ENCODE assay signal across 12 cellular contexts in genomic region chr5:102778478-102778877, GRCh38. TPM values are rescaled to one million over a fixed set of nuclear protein-coding genes. Genes with fewer than 3 reads are reported as not detected.
DNase-seq lines count a peak whose midpoint lies in the region; ATAC-seq and TF ChIP-seq lines count a peak whose summit lies in the region.
"Had no signal": no experiment of that assay in that cellular context is flagged by ENCODE, and none has a peak within 500 bp of the region (broad histone marks: within the 10 kb centered on the region; RNA-seq: fewer than 3 reads in every experiment).

No MANE protein-coding gene starts in this region.

- H3K9me3 ChIP-seq in thoracic aorta: no peaks in the 10 kb centered on the region

- peak; percentile 85 to 95 for ATAC-seq in activated naive CD4-positive, alpha-beta T cell treated with anti-CD3 and anti-CD28 coated beads, Interleukin-2, amount 50 U/mL, for 72 hours
- ATAC-seq in HG03469 (IDR thresholded peaks at IDR 0.05; ENCODE audit: unreplicated experiment) (peak; percentile 39), thoracic aorta (ENCODE audit: insufficient number of reproducible peaks, low FRiP score, low read depth) (peak; percentile 79), GM21515 (IDR thresholded peaks at IDR 0.05; ENCODE audit: unreplicated experiment) (no peak), GM19397 (IDR thresholded peaks at IDR 0.05; ENCODE audit: unreplicated experiment) (no peak)

- peaks cover 36 to 63% of the 10 kb centered on the region in 2 donors for H3K4me1 ChIP-seq in thoracic aorta (ENCODE audit: control insufficient read depth in 1 of 2, low read depth in 2 of 2)

- H3K36me3 Mint-ChIP-seq in activated naive CD4-positive, alpha-beta T cell treated with anti-CD3 and anti-CD28 coated beads, Interleukin-2, amount 50 U/mL, for 72 hours: peaks cover 19 to 28% of the 10 kb centered on the region in 2 donors

- no peaks in the 10 kb centered on the region for H3K36me3 ChIP-seq in thoracic aorta

- no peaks in the 10 kb centered on the region for H3K27me3 ChIP-seq in thoracic aorta (replicated peaks; ENCODE audit: insufficient read depth)

- peak overlapping the region; percentile 87 to 97 for H3K27ac Mint-ChIP-seq in activated naive CD4-positive, alpha-beta T cell treated with anti-CD3 and anti-CD28 coated beads, Interleukin-2, amount 50 U/mL, for 72 hours

- TF ChIP-seq CTCF in coronary artery (IDR thresholded peaks at IDR 0.05) (no peak), thoracic aorta (IDR thresholded peaks at IDR 0.05) (no peak)

- H3K9me3 Mint-ChIP-seq in activated naive CD4-positive, alpha-beta T cell treated with anti-CD3 and anti-CD28 coated beads, Interleukin-2, amount 50 U/mL, for 72 hours: peaks cover 0 to 7% of the 10 kb centered on the region in 2 donors

- H3K27ac ChIP-seq in coronary artery: peak overlapping the region; percentile 21 to 31
- peak overlapping the region; percentile 60 to 61 for H3K27ac ChIP-seq in thoracic aorta
- H3K27ac ChIP-seq: KMS-11 had no signal

- H3K4me3 ChIP-seq in coronary artery (peak overlapping the region; percentile 7), thoracic aorta (peak overlapping the region; percentile 10)

- no peak for DNase-seq in activated naive CD4-positive, alpha-beta T cell treated with anti-CD3 and anti-CD28 coated beads, Interleukin-2, amount 50 U/mL, for 72 hours (ENCODE audit: low spot score in 2 of 2)
- DNase-seq in activated naive CD4-positive, alpha-beta T cell treated with anti-CD3 and anti-CD28 coated beads, Interleukin-2, amount 50 U/mL, for 16 hours: no peak
- DNase-seq in coronary artery (ENCODE audit: low spot score) (no peak), thoracic aorta (ENCODE audit: low spot score) (no peak), GM19240 (ENCODE audit: insufficient read length, low spot score) (no peak)
- DNase-seq: activated effector memory CD4-positive, alpha-beta T cell treated with anti-CD3 and anti-CD28 coated beads, Interleukin-2, amount 50 U/mL, for 16 hours; C1 segment of cervical spinal cord; SIG-M5 had no signal

RNA-seq across cellular contexts. Expression of gene PAM, which starts 23.4 kb away (rescaled TPM):
- total RNA-seq in activated naive CD4-positive, alpha-beta T cell treated with anti-CD3 and anti-CD28 coated beads, Interleukin-2, amount 50 U/mL, for 72 hours: 10 to 100 TPM; 14.2 to 88.0 TPM
- 100 to 1,000 TPM; 571 to 806 TPM for total RNA-seq in thoracic aorta

Comparison
In these comparisons a context has a peak if more than half of its experiments do, and no peak if none do; other contexts are left out.
1. ATAC-seq: peak in activated naive CD4-positive, alpha-beta T cell treated with anti-CD3 and anti-CD28 coated beads, Interleukin-2, amount 50 U/mL, for 72 hours (2 of 2), HG03469 (single experiment) and thoracic aorta (single experiment); none in GM21515 (single experiment) and GM19397 (single experiment).
2. RNA of gene PAM, which starts 23.4 kb away (total RNA-seq): 571 to 806 TPM in thoracic aorta; 14.2 to 88.0 TPM in activated naive CD4-positive, alpha-beta T cell treated with anti-CD3 and anti-CD28 coated beads, Interleukin-2, amount 50 U/mL, for 72 hours; every median in the first group is over 4 times any median in the second.